17 cellular contexts compared by ENCODE assay signal in genomic region chr15:37581866-37582532, GRCh38.
"Had no signal": no experiment of that assay in that cellular context is flagged by ENCODE, and none has a peak within 500 bp of the region (broad histone marks: within the 10 kb centered on the region; RNA-seq: fewer than 3 reads in every experiment).

No MANE protein-coding gene starts in this region.

- DNase-seq: central memory CD4-positive, alpha-beta T cell; cortex of kidney; dorsolateral prefrontal cortex; effector memory CD4-positive, alpha-beta T cell; foreskin fibroblast; immature natural killer cell; naive thymus-derived CD4-positive, alpha-beta T cell; nephron progenitor cell; sigmoid colon; stimulated activated CD4-positive, alpha-beta T cell treated with anti-CD3 and anti-CD28 coated beads, Interleukin-12 subunit alpha, Interleukin-12 subunit beta, amount 100 ng/mL, for 4 hours; stimulated activated naive CD8-positive, alpha-beta T cell treated with anti-CD3 and anti-CD28 coated beads, Interleukin-15, Interleukin-2, amounts not matched to agents 100 U/mL and 50 U/mL, for 24 hours; tibial artery had no signal

- H3K27ac ChIP-seq: dorsolateral prefrontal cortex, epithelial cell of prostate, esophagus muscularis mucosa, gastroesophageal sphincter, sigmoid colon, skin epidermis, suprapubic skin, tibial artery had no signal

- H3K36me3 ChIP-seq: esophagus muscularis mucosa, gastroesophageal sphincter, sigmoid colon, suprapubic skin, tibial artery had no signal

- H3K27ac Mint-ChIP-seq: immature natural killer cell; naive thymus-derived CD4-positive, alpha-beta T cell; nephron progenitor cell had no signal

- ATAC-seq: gastroesophageal sphincter; naive thymus-derived CD4-positive, alpha-beta T cell; stimulated activated naive CD8-positive, alpha-beta T cell treated with anti-CD3 and anti-CD28 coated beads, Interleukin-15, Interleukin-2, amounts not matched to agents 100 U/mL and 50 U/mL, for 24 hours had no signal

- H3K27me3 ChIP-seq: esophagus muscularis mucosa, sigmoid colon, suprapubic skin, tibial artery had no signal

- H3K4me1 Mint-ChIP-seq: immature natural killer cell; naive thymus-derived CD4-positive, alpha-beta T cell; nephron progenitor cell had no signal

- H3K4me1 ChIP-seq: gastroesophageal sphincter, sigmoid colon, suprapubic skin, tibial artery had no signal

- H3K4me3 ChIP-seq: dorsolateral prefrontal cortex, esophagus muscularis mucosa, gastroesophageal sphincter, sigmoid colon, skin epidermis, suprapubic skin, tibial artery had no signal

- H3K4me3 Mint-ChIP-seq: immature natural killer cell; naive thymus-derived CD4-positive, alpha-beta T cell; nephron progenitor cell had no signal
